8 cellular contexts compared by ENCODE assay signal in genomic region chr6:25490018-25490865, GRCh38.
DNase-seq lines count a peak whose midpoint lies in the region; ATAC-seq and TF ChIP-seq lines count a peak whose summit lies in the region.

No MANE protein-coding gene starts in this region.

- H3K27me3 ChIP-seq in body of pancreas = no peaks in the 10 kb centered on the region

- peaks cover 19% of the 10 kb centered on the region for H3K4me1 ChIP-seq in body of pancreas

- intact Hi-C loops in body of pancreas (cut with DNase I) = loop anchor here (5.0 kb wide), 1 partner anchor 218 kb away; no protein-coding TSS in a partner anchor

- 52 to 55% methylated on average over 9 of the region's 9 CpGs for WGBS in body of pancreas, 2 donors

- H3K9me3 ChIP-seq in body of pancreas = no peaks in the 10 kb centered on the region

- H3K4me3 ChIP-seq in GM12875 (ENCODE audit: low read depth, low read length) (no peak overlapping the region), body of pancreas (no peak overlapping the region)

- no peak for TF ChIP-seq POLR2A in body of pancreas (IDR thresholded peaks at IDR 0.05)

- ATAC-seq in HG02973 (IDR thresholded peaks at IDR 0.05; ENCODE audit: unreplicated experiment) = peak; percentile 79
- peak; percentile 97 for ATAC-seq in body of pancreas
- no peak for ATAC-seq in HG02571 (IDR thresholded peaks at IDR 0.05; ENCODE audit: unreplicated experiment)

- peak; percentile 78 for TF ChIP-seq CTCF in GM12875 (IDR thresholded peaks at IDR 0.05; ENCODE audit: borderline replicate concordance, insufficient read depth, low read depth, low read length)
- TF ChIP-seq CTCF in body of pancreas (IDR thresholded peaks at IDR 0.05) = peak; percentile 64 to 93 (median 90)

- no peaks in the 10 kb centered on the region for H3K36me3 ChIP-seq in body of pancreas (replicated peaks in 1 of 2; ENCODE audit: insufficient read depth in 1 of 2, low read depth in 2 of 2)

- peak overlapping the region in 1 of 4 donors; percentile 5 for H3K27ac ChIP-seq in body of pancreas

- DNase-seq in NCI-H2107 (lab: John Stamatoyannopoulos, UW) = peak; percentile 30
- peak; percentile 67 for DNase-seq in UCSD-AML1 (lab: John Stamatoyannopoulos, UW; ENCODE audit: unreplicated experiment)
- peak; percentile 81 to 88 (median 86) for DNase-seq in body of pancreas
- DNase-seq in iPS DF 4.7 (ENCODE audit: extremely low read depth, low spot score) = peak; percentile 51
- peak; percentile 35 to 68 (median 46) for DNase-seq in stimulated activated CD4-positive, alpha-beta T cell treated with anti-CD3 and anti-CD28 coated beads, Interleukin-12 subunit alpha, Interleukin-12 subunit beta, amount 100 ng/mL, for 48 hours (ENCODE audit: low read depth in 2 of 3, low spot score in 1 of 3)

Comparison
In these comparisons a context has a peak if more than half of its experiments do, and no peak if none do; other contexts are left out.
1. DNase-seq: peak in every context shown above with its lines; median percentile 86 in body of pancreas; 67 in UCSD-AML1; 51 in iPS DF 4.7; 46 in stimulated activated CD4-positive, alpha-beta T cell treated with anti-CD3 and anti-CD28 coated beads, Interleukin-12 subunit alpha, Interleukin-12 subunit beta, amount 100 ng/mL, for 48 hours; 30 in NCI-H2107.